ENCODE assay signal across 27 cellular contexts in genomic region chr1:171158089-171158488, GRCh38. TPM values are rescaled to one million over a fixed set of nuclear protein-coding genes. Genes with fewer than 3 reads are reported as not detected.
DNase-seq lines count a peak whose midpoint lies in the region; ATAC-seq and TF ChIP-seq lines count a peak whose summit lies in the region.
"Had no signal": no experiment of that assay in that cellular context is flagged by ENCODE, and none has a peak within 500 bp of the region (broad histone marks: within the 10 kb centered on the region; RNA-seq: fewer than 3 reads in every experiment).

No MANE protein-coding gene starts in this region.

- in situ Hi-C loops in HAP-1 (cut with MboI; ENCODE audit: low sequenced_read_pairs), result no loop called here

- H3K27ac ChIP-seq in left ventricle myocardium inferior (replicated peaks), result no peak overlapping the region
- H3K27ac ChIP-seq: PC-9, SK-N-MC had no signal

- H3K27me3 Mint-ChIP-seq in chondrocyte (ENCODE audit: low read depth) (no peaks in the 10 kb centered on the region), mesothelial cell of epicardium (ENCODE audit: low read depth) (peaks cover 4% of the 10 kb centered on the region)

- peak; percentile 83 for ATAC-seq in Right ventricle myocardium superior (ENCODE audit: poor library complexity)

- no peak for DNase-seq in Right ventricle myocardium superior
- DNase-seq in left ventricle myocardium inferior, result no peak
- DNase-seq in chondrocyte (ENCODE audit: low spot score), result no peak
- DNase-seq in mesothelial cell of epicardium (ENCODE audit: low spot score in 2 of 2, unreplicated experiment in 2 of 2), result no peak
- no peak for DNase-seq in hypothalamus (lab: John Stamatoyannopoulos, UW)
- no peak for DNase-seq in NCI-H345 treated with DMSO at 0.1 percent for 48 hours (lab: John Stamatoyannopoulos, UW; ENCODE audit: unreplicated experiment)
- DNase-seq in HAP-1 (ENCODE audit: low spot score in 2 of 2), result no peak
- DNase-seq: 8988T; ACHN; BE2C; Calu3; CD8-positive, alpha-beta memory T cell; DMS153; DND-41; KBM-7; NCI-H1105 treated with DMSO at 0.1 percent for 48 hours; NCI-H2029; NCI-H446 treated with DMSO at 0.1 percent for 48 hours; NCI-H82; PC-9; RPMI8226; SHP77 treated with DMSO at 0.1 percent for 48 hours had no signal

- no peak overlapping the region for H3K4me3 Mint-ChIP-seq in chondrocyte (ENCODE audit: unreplicated experiment)
- no peak overlapping the region for H3K4me3 Mint-ChIP-seq in mesothelial cell of epicardium
- H3K4me3 Mint-ChIP-seq: CD14-positive monocyte; CD8-positive, alpha-beta memory T cell had no signal

- intact Hi-C loops in Right ventricle myocardium superior (cut with DNase I), result no loop called here
- intact Hi-C loops in left ventricle myocardium inferior (cut with micrococcal nuclease), result no loop called here

- H3K36me3 ChIP-seq in left ventricle myocardium inferior, result no peaks in the 10 kb centered on the region
- no peaks in the 10 kb centered on the region for H3K36me3 ChIP-seq in HAP-1 (replicated peaks)
- H3K36me3 ChIP-seq: BE2C had no signal

- peaks cover 25% of the 10 kb centered on the region for H3K4me1 Mint-ChIP-seq in chondrocyte (ENCODE audit: low read depth)
- peaks cover 30% of the 10 kb centered on the region for H3K4me1 Mint-ChIP-seq in mesothelial cell of epicardium
- H3K4me1 Mint-ChIP-seq: CD14-positive monocyte; CD8-positive, alpha-beta memory T cell had no signal

- H3K36me3 Mint-ChIP-seq in chondrocyte (ENCODE audit: low read depth) (no peaks in the 10 kb centered on the region), mesothelial cell of epicardium (no peaks in the 10 kb centered on the region)
- H3K36me3 Mint-ChIP-seq: CD14-positive monocyte; CD8-positive, alpha-beta memory T cell had no signal

- H3K27me3 ChIP-seq in left ventricle myocardium inferior (ENCODE audit: low read depth) (no peaks in the 10 kb centered on the region), HAP-1 (ENCODE audit: low read depth) (0 out of 2 replicates have a peak, but pooled peaks cover 2% of the 10 kb centered on the region)
- H3K27me3 ChIP-seq: BE2C had no signal

- H3K9me3 Mint-ChIP-seq in chondrocyte (ENCODE audit: low read depth) (peaks cover 3% of the 10 kb centered on the region), mesothelial cell of epicardium (no peaks in the 10 kb centered on the region)
- H3K9me3 Mint-ChIP-seq: CD8-positive, alpha-beta memory T cell had no signal

- H3K9me3 ChIP-seq in left ventricle myocardium inferior (replicated peaks), result no peaks in the 10 kb centered on the region
- no peaks in the 10 kb centered on the region for H3K9me3 ChIP-seq in HAP-1
- H3K9me3 ChIP-seq: BE2C had no signal

- H3K27ac Mint-ChIP-seq in chondrocyte (ENCODE audit: unreplicated experiment), result peak overlapping the region; percentile 59
- peak overlapping the region; percentile 68 for H3K27ac Mint-ChIP-seq in mesothelial cell of epicardium
- H3K27ac Mint-ChIP-seq: CD14-positive monocyte; CD8-positive, alpha-beta memory T cell had no signal

- H3K4me1 ChIP-seq in left ventricle myocardium inferior (peaks cover 6% of the 10 kb centered on the region), HAP-1 (no peaks in the 10 kb centered on the region)
- H3K4me1 ChIP-seq: BE2C had no signal

- no peak overlapping the region for H3K4me3 ChIP-seq in left ventricle myocardium inferior
- H3K4me3 ChIP-seq in HAP-1, result no peak overlapping the region
- H3K4me3 ChIP-seq: PC-9, SK-N-MC had no signal

- no peak for TF ChIP-seq CTCF in left ventricle myocardium inferior (IDR thresholded peaks at IDR 0.05; ENCODE audit: borderline replicate concordance)
- no peak for TF ChIP-seq CTCF in chondrocyte (IDR thresholded peaks at IDR 0.05)
- TF ChIP-seq CTCF in mesothelial cell of epicardium (IDR thresholded peaks at IDR 0.05; ENCODE audit: unreplicated experiment), result no peak

RNA-seq across cellular contexts. Expression of gene FMO2, which starts 27.0 kb away (rescaled TPM):
- 59.2 TPM for total RNA-seq in Right ventricle myocardium superior
- 49.7 TPM for total RNA-seq in left ventricle myocardium inferior
- total RNA-seq in chondrocyte, result 0.24 to 0.87 TPM (median 0.55 TPM) in 3 replicates
- not detected in 3 replicates for total RNA-seq in mesothelial cell of epicardium
- total RNA-seq: Calu3; CD8-positive, alpha-beta memory T cell; H4; LHCN-M2; MCF 10A; PC-9 had no signal

Comparison
In these comparisons a context has a peak if more than half of its experiments do, and no peak if none do; other contexts are left out.
1. RNA of gene FMO2, which starts 27.0 kb away (total RNA-seq): 59.2 TPM in Right ventricle myocardium superior (single experiment) and 49.7 TPM in left ventricle myocardium inferior (single experiment); 0.24 to 0.87 TPM in chondrocyte and not detected in mesothelial cell of epicardium; every median in the first group is over 10 times any median in the second.